In genomic region chr11:101914737-101915426, GRCh38 we compare ENCODE assay signal across 1 cellular context.
TF ChIP-seq lines count a peak whose summit lies in the region.

Gene CEP126 (plus strand): TSS chr11:101915010. CDS start chr11:101915285, 275 bp downstream.

TF ChIP-seq in K562, 482 proteins besides CTCF, POLR2A, EP300 and RAD21 (continued from another document and continues in another):
- TF ChIP-seq ZNF592 (IDR thresholded peaks at IDR 0.05), result no peak
- no peak for TF ChIP-seq NUFIP1 (IDR thresholded peaks at IDR 0.05; ENCODE audit: partially characterized antibody)
- TF ChIP-seq SMARCE1 (IDR thresholded peaks at IDR 0.05), result 0 out of 2 replicates have a peak, but pooled peaks have one; percentile 25
- no peak for TF ChIP-seq PCBP1 (IDR thresholded peaks at IDR 0.05; ENCODE audit: low read depth, low read length, poor library complexity, severe bottlenecking)
- no peak for TF ChIP-seq CXXC5 (CRISPR knock-in tag; IDR thresholded peaks at IDR 0.05)
- no peak for TF ChIP-seq KDM2B (CRISPR knock-in tag; IDR thresholded peaks at IDR 0.05)
- TF ChIP-seq GATAD2B (IDR thresholded peaks at IDR 0.05; ENCODE audit: borderline replicate concordance), result no peak
- TF ChIP-seq RBM22 (IDR thresholded peaks at IDR 0.05; ENCODE audit: low read depth, low read length, poor library complexity, severe bottlenecking), result no peak
- no peak for TF ChIP-seq HDAC8 (tag; IDR thresholded peaks at IDR 0.05)
- TF ChIP-seq, protein P1, sequence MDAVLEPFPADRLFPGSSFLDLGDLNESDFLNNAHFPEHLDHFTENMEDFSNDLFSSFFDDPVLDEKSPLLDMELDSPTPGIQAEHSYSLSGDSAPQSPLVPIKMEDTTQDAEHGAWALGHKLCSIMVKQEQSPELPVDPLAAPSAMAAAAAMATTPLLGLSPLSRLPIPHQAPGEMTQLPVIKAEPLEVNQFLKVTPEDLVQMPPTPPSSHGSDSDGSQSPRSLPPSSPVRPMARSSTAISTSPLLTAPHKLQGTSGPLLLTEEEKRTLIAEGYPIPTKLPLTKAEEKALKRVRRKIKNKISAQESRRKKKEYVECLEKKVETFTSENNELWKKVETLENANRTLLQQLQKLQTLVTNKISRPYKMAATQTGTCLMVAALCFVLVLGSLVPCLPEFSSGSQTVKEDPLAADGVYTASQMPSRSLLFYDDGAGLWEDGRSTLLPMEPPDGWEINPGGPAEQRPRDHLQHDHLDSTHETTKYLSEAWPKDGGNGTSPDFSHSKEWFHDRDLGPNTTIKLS (IDR thresholded peaks at IDR 0.05; ENCODE audit: borderline replicate concordance, low read depth), result peak; percentile 21; the same call in 1 of the 2 replicates
- peak; percentile 31; the same call in 1 of the 2 replicates for TF ChIP-seq FOXJ2 (tag; IDR thresholded peaks at IDR 0.05)
- no peak for TF ChIP-seq ZNF274 (IDR thresholded peaks at IDR 0.05; ENCODE audit: borderline replicate concordance, low read depth, low read length)
- TF ChIP-seq, protein P2, sequence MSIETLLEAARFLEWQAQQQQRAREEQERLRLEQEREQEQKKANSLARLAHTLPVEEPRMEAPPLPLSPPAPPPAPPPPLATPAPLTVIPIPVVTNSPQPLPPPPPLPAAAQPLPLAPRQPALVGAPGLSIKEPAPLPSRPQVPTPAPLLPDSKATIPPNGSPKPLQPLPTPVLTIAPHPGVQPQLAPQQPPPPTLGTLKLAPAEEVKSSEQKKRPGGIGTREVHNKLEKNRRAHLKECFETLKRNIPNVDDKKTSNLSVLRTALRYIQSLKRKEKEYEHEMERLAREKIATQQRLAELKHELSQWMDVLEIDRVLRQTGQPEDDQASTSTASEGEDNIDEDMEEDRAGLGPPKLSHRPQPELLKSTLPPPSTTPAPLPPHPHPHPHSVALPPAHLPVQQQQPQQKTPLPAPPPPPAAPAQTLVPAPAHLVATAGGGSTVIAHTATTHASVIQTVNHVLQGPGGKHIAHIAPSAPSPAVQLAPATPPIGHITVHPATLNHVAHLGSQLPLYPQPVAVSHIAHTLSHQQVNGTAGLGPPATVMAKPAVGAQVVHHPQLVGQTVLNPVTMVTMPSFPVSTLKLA (conservative IDR thresholded peaks at IDR 0.05), result peak; percentile 12 to 87; a peak in 3 of 4 replicates
- TF ChIP-seq MAFK (IDR thresholded peaks at IDR 0.05; ENCODE audit: low read length), result no peak
- no peak for TF ChIP-seq MCM2 (IDR thresholded peaks at IDR 0.05; ENCODE audit: low read depth)
- no peak for TF ChIP-seq CBX2 (IDR thresholded peaks at IDR 0.05; ENCODE audit: insufficient read depth, low read length, poor library complexity, severe bottlenecking)
- no peak for TF ChIP-seq NCOA2 (IDR thresholded peaks at IDR 0.05; ENCODE audit: partially characterized antibody in 2 of 2)
- TF ChIP-seq GABPB2 (CRISPR knock-in tag; conservative IDR thresholded peaks at IDR 0.05), result no peak
- TF ChIP-seq SMC3 (conservative IDR thresholded peaks at IDR 0.05; ENCODE audit: insufficient read depth, low read depth, low read length), result no peak
- TF ChIP-seq ETS2 (tag; IDR thresholded peaks at IDR 0.05; ENCODE audit: borderline replicate concordance, poor library complexity, severe bottlenecking), result no peak
- TF ChIP-seq FOXJ3 (CRISPR knock-in tag; IDR thresholded peaks at IDR 0.05), result no peak
- TF ChIP-seq RBFOX2 (IDR thresholded peaks at IDR 0.05; ENCODE audit: low read depth, low read length), result peak; percentile 48
- TF ChIP-seq, protein P3, sequence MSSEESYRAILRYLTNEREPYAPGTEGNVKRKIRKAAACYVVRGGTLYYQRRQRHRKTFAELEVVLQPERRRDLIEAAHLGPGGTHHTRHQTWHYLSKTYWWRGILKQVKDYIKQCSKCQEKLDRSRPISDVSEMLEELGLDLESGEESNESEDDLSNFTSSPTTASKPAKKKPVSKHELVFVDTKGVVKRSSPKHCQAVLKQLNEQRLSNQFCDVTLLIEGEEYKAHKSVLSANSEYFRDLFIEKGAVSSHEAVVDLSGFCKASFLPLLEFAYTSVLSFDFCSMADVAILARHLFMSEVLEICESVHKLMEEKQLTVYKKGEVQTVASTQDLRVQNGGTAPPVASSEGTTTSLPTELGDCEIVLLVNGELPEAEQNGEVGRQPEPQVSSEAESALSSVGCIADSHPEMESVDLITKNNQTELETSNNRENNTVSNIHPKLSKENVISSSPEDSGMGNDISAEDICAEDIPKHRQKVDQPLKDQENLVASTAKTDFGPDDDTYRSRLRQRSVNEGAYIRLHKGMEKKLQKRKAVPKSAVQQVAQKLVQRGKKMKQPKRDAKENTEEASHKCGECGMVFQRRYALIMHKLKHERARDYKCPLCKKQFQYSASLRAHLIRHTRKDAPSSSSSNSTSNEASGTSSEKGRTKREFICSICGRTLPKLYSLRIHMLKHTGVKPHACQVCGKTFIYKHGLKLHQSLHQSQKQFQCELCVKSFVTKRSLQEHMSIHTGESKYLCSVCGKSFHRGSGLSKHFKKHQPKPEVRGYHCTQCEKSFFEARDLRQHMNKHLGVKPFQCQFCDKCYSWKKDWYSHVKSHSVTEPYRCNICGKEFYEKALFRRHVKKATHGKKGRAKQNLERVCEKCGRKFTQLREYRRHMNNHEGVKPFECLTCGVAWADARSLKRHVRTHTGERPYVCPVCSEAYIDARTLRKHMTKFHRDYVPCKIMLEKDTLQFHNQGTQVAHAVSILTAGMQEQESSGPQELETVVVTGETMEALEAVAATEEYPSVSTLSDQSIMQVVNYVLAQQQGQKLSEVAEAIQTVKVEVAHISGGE (CRISPR knock-in tag; IDR thresholded peaks at IDR 0.05), result no peak
- TF ChIP-seq SMARCA4 (IDR thresholded peaks at IDR 0.05), result 0 out of 2 replicates have a peak, but pooled peaks have one; percentile 21
- TF ChIP-seq DMBX1 (CRISPR knock-in tag; IDR thresholded peaks at IDR 0.05; ENCODE audit: borderline replicate concordance), result no peak
- TF ChIP-seq PHF8 (IDR thresholded peaks at IDR 0.05; ENCODE audit: borderline replicate concordance, low read length), result no peak
- TF ChIP-seq CEBPB (tag; IDR thresholded peaks at IDR 0.05), result no peak
- peak; percentile 44; the same call in 1 of the 2 replicates for TF ChIP-seq GABPA (tag; conservative IDR thresholded peaks at IDR 0.05; ENCODE audit: low read depth)
- TF ChIP-seq RHOXF2B (CRISPR knock-in tag; conservative IDR thresholded peaks at IDR 0.05), result no peak
- TF ChIP-seq MEF2A (IDR thresholded peaks at IDR 0.05; ENCODE audit: control insufficient read depth, low read depth, low read length), result no peak
- TF ChIP-seq, protein P4, sequence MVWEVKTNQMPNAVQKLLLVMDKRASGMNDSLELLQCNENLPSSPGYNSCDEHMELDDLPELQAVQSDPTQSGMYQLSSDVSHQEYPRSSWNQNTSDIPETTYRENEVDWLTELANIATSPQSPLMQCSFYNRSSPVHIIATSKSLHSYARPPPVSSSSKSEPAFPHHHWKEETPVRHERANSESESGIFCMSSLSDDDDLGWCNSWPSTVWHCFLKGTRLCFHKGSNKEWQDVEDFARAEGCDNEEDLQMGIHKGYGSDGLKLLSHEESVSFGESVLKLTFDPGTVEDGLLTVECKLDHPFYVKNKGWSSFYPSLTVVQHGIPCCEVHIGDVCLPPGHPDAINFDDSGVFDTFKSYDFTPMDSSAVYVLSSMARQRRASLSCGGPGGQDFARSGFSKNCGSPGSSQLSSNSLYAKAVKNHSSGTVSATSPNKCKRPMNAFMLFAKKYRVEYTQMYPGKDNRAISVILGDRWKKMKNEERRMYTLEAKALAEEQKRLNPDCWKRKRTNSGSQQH (CRISPR knock-in tag; IDR thresholded peaks at IDR 0.05), result no peak
- no peak for TF ChIP-seq DNMT1 (IDR thresholded peaks at IDR 0.05)
- no peak for TF ChIP-seq ETV1 (tag; conservative IDR thresholded peaks at IDR 0.05; ENCODE audit: low read depth)
- TF ChIP-seq HDAC6 (IDR thresholded peaks at IDR 0.05; ENCODE audit: low read depth, low read length), result no peak
- no peak for TF ChIP-seq ZNF282 (CRISPR knock-in tag; IDR thresholded peaks at IDR 0.05)
- TF ChIP-seq, protein P5, sequence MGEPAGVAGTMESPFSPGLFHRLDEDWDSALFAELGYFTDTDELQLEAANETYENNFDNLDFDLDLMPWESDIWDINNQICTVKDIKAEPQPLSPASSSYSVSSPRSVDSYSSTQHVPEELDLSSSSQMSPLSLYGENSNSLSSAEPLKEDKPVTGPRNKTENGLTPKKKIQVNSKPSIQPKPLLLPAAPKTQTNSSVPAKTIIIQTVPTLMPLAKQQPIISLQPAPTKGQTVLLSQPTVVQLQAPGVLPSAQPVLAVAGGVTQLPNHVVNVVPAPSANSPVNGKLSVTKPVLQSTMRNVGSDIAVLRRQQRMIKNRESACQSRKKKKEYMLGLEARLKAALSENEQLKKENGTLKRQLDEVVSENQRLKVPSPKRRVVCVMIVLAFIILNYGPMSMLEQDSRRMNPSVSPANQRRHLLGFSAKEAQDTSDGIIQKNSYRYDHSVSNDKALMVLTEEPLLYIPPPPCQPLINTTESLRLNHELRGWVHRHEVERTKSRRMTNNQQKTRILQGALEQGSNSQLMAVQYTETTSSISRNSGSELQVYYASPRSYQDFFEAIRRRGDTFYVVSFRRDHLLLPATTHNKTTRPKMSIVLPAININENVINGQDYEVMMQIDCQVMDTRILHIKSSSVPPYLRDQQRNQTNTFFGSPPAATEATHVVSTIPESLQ (CRISPR knock-in tag; IDR thresholded peaks at IDR 0.05), result no peak
- TF ChIP-seq MTA2 (IDR thresholded peaks at IDR 0.05; ENCODE audit: low read depth), result no peak
- peak; percentile 68 to 92 (median 80) for TF ChIP-seq YY1 (IDR thresholded peaks at IDR 0.05; ENCODE audit: borderline replicate concordance in 1 of 3, control insufficient read depth in 1 of 3, extremely low read depth in 1 of 3, insufficient read depth in 3 of 3, insufficient read length in 1 of 3, insufficient replicate concordance in 2 of 3, low read depth in 1 of 3, low read length in 2 of 3)
- TF ChIP-seq, protein P6, sequence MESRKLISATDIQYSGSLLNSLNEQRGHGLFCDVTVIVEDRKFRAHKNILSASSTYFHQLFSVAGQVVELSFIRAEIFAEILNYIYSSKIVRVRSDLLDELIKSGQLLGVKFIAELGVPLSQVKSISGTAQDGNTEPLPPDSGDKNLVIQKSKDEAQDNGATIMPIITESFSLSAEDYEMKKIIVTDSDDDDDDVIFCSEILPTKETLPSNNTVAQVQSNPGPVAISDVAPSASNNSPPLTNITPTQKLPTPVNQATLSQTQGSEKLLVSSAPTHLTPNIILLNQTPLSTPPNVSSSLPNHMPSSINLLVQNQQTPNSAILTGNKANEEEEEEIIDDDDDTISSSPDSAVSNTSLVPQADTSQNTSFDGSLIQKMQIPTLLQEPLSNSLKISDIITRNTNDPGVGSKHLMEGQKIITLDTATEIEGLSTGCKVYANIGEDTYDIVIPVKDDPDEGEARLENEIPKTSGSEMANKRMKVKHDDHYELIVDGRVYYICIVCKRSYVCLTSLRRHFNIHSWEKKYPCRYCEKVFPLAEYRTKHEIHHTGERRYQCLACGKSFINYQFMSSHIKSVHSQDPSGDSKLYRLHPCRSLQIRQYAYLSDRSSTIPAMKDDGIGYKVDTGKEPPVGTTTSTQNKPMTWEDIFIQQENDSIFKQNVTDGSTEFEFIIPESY (CRISPR knock-in tag; IDR thresholded peaks at IDR 0.05), result no peak
- TF ChIP-seq, protein P7, sequence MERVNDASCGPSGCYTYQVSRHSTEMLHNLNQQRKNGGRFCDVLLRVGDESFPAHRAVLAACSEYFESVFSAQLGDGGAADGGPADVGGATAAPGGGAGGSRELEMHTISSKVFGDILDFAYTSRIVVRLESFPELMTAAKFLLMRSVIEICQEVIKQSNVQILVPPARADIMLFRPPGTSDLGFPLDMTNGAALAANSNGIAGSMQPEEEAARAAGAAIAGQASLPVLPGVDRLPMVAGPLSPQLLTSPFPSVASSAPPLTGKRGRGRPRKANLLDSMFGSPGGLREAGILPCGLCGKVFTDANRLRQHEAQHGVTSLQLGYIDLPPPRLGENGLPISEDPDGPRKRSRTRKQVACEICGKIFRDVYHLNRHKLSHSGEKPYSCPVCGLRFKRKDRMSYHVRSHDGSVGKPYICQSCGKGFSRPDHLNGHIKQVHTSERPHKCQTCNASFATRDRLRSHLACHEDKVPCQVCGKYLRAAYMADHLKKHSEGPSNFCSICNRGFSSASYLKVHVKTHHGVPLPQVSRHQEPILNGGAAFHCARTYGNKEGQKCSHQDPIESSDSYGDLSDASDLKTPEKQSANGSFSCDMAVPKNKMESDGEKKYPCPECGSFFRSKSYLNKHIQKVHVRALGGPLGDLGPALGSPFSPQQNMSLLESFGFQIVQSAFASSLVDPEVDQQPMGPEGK (CRISPR knock-in tag; IDR thresholded peaks at IDR 0.05; ENCODE audit: borderline replicate concordance), result no peak
- no peak for TF ChIP-seq CBX5 (IDR thresholded peaks at IDR 0.05; ENCODE audit: borderline replicate concordance, low read depth)
- TF ChIP-seq BACH1 (tag; IDR thresholded peaks at IDR 0.05), result no peak
- no peak for TF ChIP-seq ZNF121 (CRISPR knock-in tag; conservative IDR thresholded peaks at IDR 0.05)
- no peak for TF ChIP-seq NR2C1 (IDR thresholded peaks at IDR 0.05)
- no peak for TF ChIP-seq NR2C1 (tag; IDR thresholded peaks at IDR 0.05)
- no peak for TF ChIP-seq FOSL1 (tag; conservative IDR thresholded peaks at IDR 0.05)
- TF ChIP-seq TRIM28 (IDR thresholded peaks at IDR 0.05), result no peak
- TF ChIP-seq NFE2L1 (tag; IDR thresholded peaks at IDR 0.05; ENCODE audit: borderline replicate concordance, low read depth), result no peak
- no peak for TF ChIP-seq ZBTB8A (IDR thresholded peaks at IDR 0.05; ENCODE audit: partially characterized antibody)
